ENCODE assay signal across 16 cellular contexts in genomic region chr6:139153876-139154275, GRCh38. TPM values are rescaled to one million over a fixed set of nuclear protein-coding genes. Genes with fewer than 3 reads are reported as not detected.
DNase-seq lines count a peak whose midpoint lies in the region; ATAC-seq, FAIRE-seq and TF ChIP-seq lines count a peak whose summit lies in the region.
"Had no signal": no experiment of that assay in that cellular context is flagged by ENCODE, and none has a peak within 500 bp of the region (broad histone marks: within the 10 kb centered on the region; RNA-seq: fewer than 3 reads in every experiment).

No MANE protein-coding gene starts in this region.

- H3K4me3 Mint-ChIP-seq in activated CD4-positive, alpha-beta T cell treated with anti-CD3 and anti-CD28 coated beads, Interleukin-2, amount 10 ng/mL, durations not matched to agents 24 days and 14 days: peak overlapping the region; percentile 61
- H3K4me3 Mint-ChIP-seq in chondrocyte (ENCODE audit: unreplicated experiment): no peak overlapping the region
- peak overlapping the region; percentile 65 for H3K4me3 Mint-ChIP-seq in stimulated activated effector memory CD8-positive, alpha-beta T cell treated with anti-CD3 and anti-CD28 coated beads, Interleukin-12 subunit alpha, Interleukin-12 subunit beta, amount 100 ng/mL, for 72 hours
- H3K4me3 Mint-ChIP-seq: brain had no signal

- peaks cover 25% of the 10 kb centered on the region for H3K36me3 Mint-ChIP-seq in activated CD4-positive, alpha-beta T cell treated with anti-CD3 and anti-CD28 coated beads, Interleukin-2, amount 10 ng/mL, durations not matched to agents 24 days and 14 days (ENCODE audit: low read depth)
- H3K36me3 Mint-ChIP-seq in chondrocyte (ENCODE audit: low read depth): no peaks in the 10 kb centered on the region
- H3K36me3 Mint-ChIP-seq in stimulated activated effector memory CD8-positive, alpha-beta T cell treated with anti-CD3 and anti-CD28 coated beads, Interleukin-12 subunit alpha, Interleukin-12 subunit beta, amount 100 ng/mL, for 72 hours: peaks cover 53% of the 10 kb centered on the region

- H3K4me1 Mint-ChIP-seq in activated CD4-positive, alpha-beta T cell treated with anti-CD3 and anti-CD28 coated beads, Interleukin-2, amount 10 ng/mL, durations not matched to agents 24 days and 14 days: peaks cover 64% of the 10 kb centered on the region
- H3K4me1 Mint-ChIP-seq in chondrocyte (ENCODE audit: low read depth): peaks cover 61% of the 10 kb centered on the region
- peaks cover 77% of the 10 kb centered on the region for H3K4me1 Mint-ChIP-seq in stimulated activated effector memory CD8-positive, alpha-beta T cell treated with anti-CD3 and anti-CD28 coated beads, Interleukin-12 subunit alpha, Interleukin-12 subunit beta, amount 100 ng/mL, for 72 hours

- peak overlapping the region; percentile 83 for H3K27ac Mint-ChIP-seq in activated CD4-positive, alpha-beta T cell treated with anti-CD3 and anti-CD28 coated beads, Interleukin-2, amount 10 ng/mL, durations not matched to agents 24 days and 14 days
- peak overlapping the region; percentile 45 for H3K27ac Mint-ChIP-seq in chondrocyte (ENCODE audit: unreplicated experiment)
- H3K27ac Mint-ChIP-seq in stimulated activated effector memory CD8-positive, alpha-beta T cell treated with anti-CD3 and anti-CD28 coated beads, Interleukin-12 subunit alpha, Interleukin-12 subunit beta, amount 100 ng/mL, for 72 hours: peak overlapping the region; percentile 94

- TF ChIP-seq POLR2A in GM12892 (IDR thresholded peaks at IDR 0.05; ENCODE audit: low read depth, low read length): no peak

- no peak for FAIRE-seq in GM12892 (lab: Jason Lieb, UNC)
- FAIRE-seq: endometrium, GM12891 had no signal

- no peak for DNase-seq in activated CD4-positive, alpha-beta T cell treated with anti-CD3 and anti-CD28 coated beads, Interleukin-2, amount 10 ng/mL, durations not matched to agents 24 days and 14 days
- DNase-seq in activated CD4-positive, alpha-beta T cell treated with anti-CD3 and anti-CD28 coated beads, Interleukin-2, amount 50 U/mL, for 48 hours: no peak
- DNase-seq in NCI-H748 (lab: John Stamatoyannopoulos, UW; ENCODE audit: unreplicated experiment): peak; percentile 60
- DNase-seq in chondrocyte (ENCODE audit: low spot score): no peak
- no peak for DNase-seq in stimulated activated effector memory CD8-positive, alpha-beta T cell treated with anti-CD3 and anti-CD28 coated beads, Interleukin-12 subunit alpha, Interleukin-12 subunit beta, amount 100 ng/mL, for 72 hours (ENCODE audit: low spot score in 2 of 2)
- no peak for DNase-seq in NCI-H2227 treated with DMSO at 0.1 percent for 48 hours (lab: John Stamatoyannopoulos, UW)
- no peak for DNase-seq in GM12892 (ENCODE audit: insufficient read length)
- DNase-seq: DMS79 treated with DMSO at 0.1 percent for 48 hours; hippocampal formation; nucleus accumbens; stimulated activated CD4-positive, alpha-beta T cell treated with anti-CD3 and anti-CD28 coated beads, Interleukin-12 subunit alpha, Interleukin-12 subunit beta, amount 100 ng/mL, for 4 hours; upper lobe of left lung had no signal

- no peak for TF ChIP-seq CTCF in chondrocyte (IDR thresholded peaks at IDR 0.05)

- ATAC-seq in stimulated activated effector memory CD8-positive, alpha-beta T cell treated with anti-CD3 and anti-CD28 coated beads, Interleukin-12 subunit alpha, Interleukin-12 subunit beta, amount 100 ng/mL, for 72 hours: peak; percentile 84
- ATAC-seq in HG03135 (IDR thresholded peaks at IDR 0.05; ENCODE audit: unreplicated experiment): no peak

- intact Hi-C loops in activated CD4-positive, alpha-beta T cell treated with anti-CD3 and anti-CD28 coated beads, Interleukin-2, amount 10 ng/mL, durations not matched to agents 24 days and 14 days (cut with micrococcal nuclease): loop anchor here (1.0 to 2.0 kb wide), 4 partner anchors 8 to 139 kb away; no protein-coding TSS in a partner anchor

- H3K9me3 Mint-ChIP-seq in activated CD4-positive, alpha-beta T cell treated with anti-CD3 and anti-CD28 coated beads, Interleukin-2, amount 10 ng/mL, durations not matched to agents 24 days and 14 days: peaks cover 4% of the 10 kb centered on the region
- no peaks in the 10 kb centered on the region for H3K9me3 Mint-ChIP-seq in chondrocyte (ENCODE audit: low read depth)
- H3K9me3 Mint-ChIP-seq in stimulated activated effector memory CD8-positive, alpha-beta T cell treated with anti-CD3 and anti-CD28 coated beads, Interleukin-12 subunit alpha, Interleukin-12 subunit beta, amount 100 ng/mL, for 72 hours: no peaks in the 10 kb centered on the region
- H3K9me3 Mint-ChIP-seq: brain had no signal

- H3K27me3 Mint-ChIP-seq in activated CD4-positive, alpha-beta T cell treated with anti-CD3 and anti-CD28 coated beads, Interleukin-2, amount 10 ng/mL, durations not matched to agents 24 days and 14 days: no peaks in the 10 kb centered on the region
- no peaks in the 10 kb centered on the region for H3K27me3 Mint-ChIP-seq in chondrocyte (ENCODE audit: low read depth)
- H3K27me3 Mint-ChIP-seq: brain had no signal

RNA-seq across cellular contexts. Expression of gene HECA, which starts 19.0 kb away (rescaled TPM):
- 45.7 and 47.7 TPM in 2 replicates for total RNA-seq in activated CD4-positive, alpha-beta T cell treated with anti-CD3 and anti-CD28 coated beads, Interleukin-2, amount 10 ng/mL, durations not matched to agents 24 days and 14 days
- total RNA-seq in chondrocyte: 19.5 to 23.8 TPM (median 22.6 TPM) in 3 replicates
- 2.0 TPM for polyA plus RNA-seq in GM12892 (2012; ENCODE audit: missing spikeins)
